ENCODE assay signal across 11 cellular contexts in genomic region chr1:160217466-160218165, GRCh38. TPM values are rescaled to one million over a fixed set of nuclear protein-coding genes. Genes with fewer than 3 reads are reported as not detected.
DNase-seq lines count a peak whose midpoint lies in the region; ATAC-seq and TF ChIP-seq lines count a peak whose summit lies in the region.
"Had no signal": no experiment of that assay in that cellular context is flagged by ENCODE, and none has a peak within 500 bp of the region (broad histone marks: within the 10 kb centered on the region; RNA-seq: fewer than 3 reads in every experiment).

No MANE protein-coding gene starts in this region.

- TF ChIP-seq CTCF in thoracic aorta (IDR thresholded peaks at IDR 0.05), result no peak

- peak; percentile 42 for DNase-seq in NCI-H748 (lab: John Stamatoyannopoulos, UW; ENCODE audit: unreplicated experiment)
- no peak for DNase-seq in NCI-H748 treated with DMSO at 0.1 percent for 48 hours (lab: John Stamatoyannopoulos, UW)
- peak; percentile 17 for DNase-seq in dermis blood vessel endothelial cell
- DNase-seq in thoracic aorta (ENCODE audit: low spot score), result no peak
- no peak for DNase-seq in germinal center (ENCODE audit: low spot score)
- no peak for DNase-seq in DMS 273 (lab: John Stamatoyannopoulos, UW; ENCODE audit: unreplicated experiment)
- DNase-seq: activated CD4-positive, alpha-beta T cell treated with anti-CD3 and anti-CD28 coated beads, Interleukin-2, amount 50 U/mL, for 1 hour had no signal

- H3K36me3 ChIP-seq in mesodermal cell (ENCODE audit: control insufficient read depth, insufficient read depth, low read length), result peaks cover 93% of the 10 kb centered on the region
- H3K36me3 ChIP-seq in thoracic aorta, result peaks cover 43% of the 10 kb centered on the region

- H3K27ac ChIP-seq in mesodermal cell (ENCODE audit: low read depth, low read length, severe bottlenecking) (peak overlapping the region; percentile 56), thoracic aorta (peak overlapping the region; percentile 78 to 88)

- no peaks in the 10 kb centered on the region for H3K9me3 ChIP-seq in mesodermal cell (ENCODE audit: control insufficient read depth, low read length)
- no peaks in the 10 kb centered on the region for H3K9me3 ChIP-seq in thoracic aorta

- no peaks in the 10 kb centered on the region for H3K27me3 ChIP-seq in thoracic aorta (replicated peaks; ENCODE audit: insufficient read depth)

- H3K4me1 ChIP-seq in mesodermal cell (ENCODE audit: control insufficient read depth, insufficient read depth, low read length, poor library complexity, severe bottlenecking), result peaks cover 30% of the 10 kb centered on the region
- H3K4me1 ChIP-seq in thoracic aorta (ENCODE audit: control insufficient read depth in 1 of 2, low read depth in 2 of 2), result peaks cover 15 to 28% of the 10 kb centered on the region in 2 donors

- no peak overlapping the region for H3K4me3 ChIP-seq in mesodermal cell (ENCODE audit: extremely low read depth, insufficient read depth, low read length, poor library complexity, severe bottlenecking)
- peak overlapping the region; percentile 40 for H3K4me3 ChIP-seq in thoracic aorta

- ATAC-seq in thoracic aorta (ENCODE audit: insufficient number of reproducible peaks, low FRiP score, low read depth) (no peak), GM18868 (IDR thresholded peaks at IDR 0.05; ENCODE audit: unreplicated experiment) (no peak)
- ATAC-seq: HCT116; natural killer cell treated with Interleukin-12 subunit alpha and Interleukin-12 subunit beta and Interleukin-15 and Interleukin-18, amount 100 ng/mL, for 72 hours had no signal

- 89 to 97% methylated on average over 5 to 11 of the region's 11 CpGs for WGBS in mesodermal cell (ENCODE audit: insufficient coverage in 2 of 2), 2 experiments

RNA-seq across cellular contexts. Expression of gene PEA15, which starts 12.4 kb away (rescaled TPM):
- total RNA-seq in dermis blood vessel endothelial cell (65.2 and 121 TPM in 2 replicates), thoracic aorta (100 to 1,000 TPM; 131 to 194 TPM)
- polyA plus RNA-seq in mesodermal cell (2013, experiment 1 of 2), result 254 TPM
- 202 TPM for polyA plus RNA-seq in mesodermal cell (2013, experiment 2 of 2)

RNA-seq across cellular contexts. Expression of gene CASQ1, which starts 27.2 kb away (rescaled TPM):
- not detected in 2 replicates for total RNA-seq in dermis blood vessel endothelial cell
- polyA plus RNA-seq in mesodermal cell (2013, experiment 1 of 2), result 0.29 TPM
- polyA plus RNA-seq in mesodermal cell (2013, experiment 2 of 2), result 0.40 TPM
- 10 to 100 TPM in 1 of 2 donors, 1 to 10 TPM in 1; 6.0 to 10.7 TPM for total RNA-seq in thoracic aorta
- total RNA-seq: natural killer cell treated with Interleukin-12 subunit alpha and Interleukin-12 subunit beta and Interleukin-15 and Interleukin-18, amount 100 ng/mL, for 72 hours had no signal

RNA-seq across cellular contexts. Expression of gene DCAF8, which starts 44.7 kb away (rescaled TPM):
- total RNA-seq in dermis blood vessel endothelial cell (82.1 and 87.3 TPM in 2 replicates), thoracic aorta (100 to 1,000 TPM; 124 to 167 TPM)
- polyA plus RNA-seq in mesodermal cell (2013, experiment 1 of 2), result 99.9 TPM
- 92.4 TPM for polyA plus RNA-seq in mesodermal cell (2013, experiment 2 of 2)

Comparison
In these comparisons a context has a peak if more than half of its experiments do, and no peak if none do; other contexts are left out.
1. DNase-seq: peak in NCI-H748 (single experiment) and dermis blood vessel endothelial cell (single experiment); none in NCI-H748 treated with DMSO at 0.1 percent for 48 hours (single experiment), thoracic aorta (single experiment), germinal center (single experiment) and DMS 273 (single experiment).